19 cellular contexts compared by ENCODE assay signal in the genomic region with DNA sequence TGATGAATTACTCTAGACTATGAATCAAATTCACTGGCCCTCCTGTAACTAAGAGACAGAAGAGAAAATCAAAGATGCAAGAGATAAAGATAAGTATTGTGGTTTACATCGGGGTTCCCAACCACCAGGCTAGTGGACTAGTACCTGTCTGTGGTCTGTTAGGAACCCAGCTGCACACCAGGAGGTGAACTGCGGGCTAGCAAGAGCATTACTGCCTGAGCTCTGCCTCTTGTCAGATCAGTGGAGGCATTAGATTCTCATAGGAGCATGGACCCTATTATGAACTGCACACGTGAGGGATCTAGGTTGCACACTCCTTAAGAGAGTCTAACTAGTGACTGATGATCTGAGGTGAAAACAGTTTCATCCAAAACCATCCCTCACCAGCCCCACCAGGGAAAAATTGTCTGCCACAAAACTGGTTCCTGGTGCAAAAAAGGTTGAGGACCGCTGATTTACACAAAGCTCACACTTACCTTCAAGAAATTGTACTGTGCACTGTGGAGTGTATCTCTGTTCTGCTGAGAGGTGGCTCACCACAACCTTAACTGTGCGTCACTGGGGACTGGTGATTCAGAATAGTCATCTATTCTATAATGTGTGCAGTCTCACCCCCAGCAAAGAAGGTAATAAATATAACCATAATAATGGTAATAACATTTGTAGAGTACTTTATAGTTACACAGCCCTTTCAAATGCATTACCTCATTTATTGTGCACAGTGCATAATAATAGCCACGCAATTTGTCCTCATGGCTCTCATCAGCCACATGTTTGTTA. TPM values are rescaled to one million over a fixed set of nuclear protein-coding genes. Genes with fewer than 3 reads are reported as not detected.
DNase-seq lines count a peak whose midpoint lies in the region; ATAC-seq and TF ChIP-seq lines count a peak whose summit lies in the region.
"Had no signal": no experiment of that assay in that cellular context is flagged by ENCODE, and none has a peak within 500 bp of the region (broad histone marks: within the 10 kb centered on the region; RNA-seq: fewer than 3 reads in every experiment).

No MANE protein-coding gene starts in this region.

- no peak for TF ChIP-seq CTCF in gastrocnemius medialis (IDR thresholded peaks at IDR 0.05 in 4 of 5, conservative IDR thresholded peaks at IDR 0.05 in 1 of 5)
- no peak for TF ChIP-seq CTCF in body of pancreas (IDR thresholded peaks at IDR 0.05)

- POLR2A ChIA-PET in activated naive CD8-positive, alpha-beta T cell treated with anti-CD3 and anti-CD28 coated beads, Interleukin-2, amount 10 ng/mL, durations not matched to agents 7 days and 5 days (lab: Charles Lee): interaction anchor here (0.8 kb wide), 1 partner anchor 8 kb away, joined by 3 read pairs; no protein-coding TSS in a partner anchor

- peaks cover 12% of the 10 kb centered on the region for H3K4me1 Mint-ChIP-seq in activated naive CD8-positive, alpha-beta T cell treated with anti-CD3 and anti-CD28 coated beads, Interleukin-2, amount 10 ng/mL, durations not matched to agents 7 days and 5 days
- peaks cover 21% of the 10 kb centered on the region for H3K4me1 Mint-ChIP-seq in activated naive CD8-positive, alpha-beta T cell treated with anti-CD3 and anti-CD28 coated beads for 36 hours
- H3K4me1 Mint-ChIP-seq in activated naive CD8-positive, alpha-beta T cell treated with anti-CD3 and anti-CD28 coated beads, Interleukin-2, amount 50 U/mL, for 24 hours: peaks cover 40% of the 10 kb centered on the region
- peaks cover 47% of the 10 kb centered on the region for H3K4me1 Mint-ChIP-seq in stimulated activated naive CD8-positive, alpha-beta T cell treated with anti-CD3 and anti-CD28 coated beads, Interleukin-15, amount 100 ng/mL, for 72 hours

- no peaks in the 10 kb centered on the region for H3K4me1 ChIP-seq in gastrocnemius medialis
- H3K4me1 ChIP-seq in body of pancreas: peaks cover 19% of the 10 kb centered on the region

- no peak overlapping the region for H3K4me3 ChIP-seq in gastrocnemius medialis
- no peak overlapping the region for H3K4me3 ChIP-seq in body of pancreas
- H3K4me3 ChIP-seq: coronary artery had no signal

- TF ChIP-seq POLR2A in gastrocnemius medialis (IDR thresholded peaks at IDR 0.05) (no peak), body of pancreas (IDR thresholded peaks at IDR 0.05) (no peak)

- in situ Hi-C loops in gastrocnemius medialis (cut with MboI; ENCODE audit: low sequenced_read_pairs in 4 of 4): no loop called here

- H3K27ac ChIP-seq in gastrocnemius medialis (no peak overlapping the region), body of pancreas (no peak overlapping the region)
- H3K27ac ChIP-seq: coronary artery, RWPE1 had no signal

- DNase-seq in activated naive CD8-positive, alpha-beta T cell treated with anti-CD3 and anti-CD28 coated beads, Interleukin-2, amount 10 ng/mL, durations not matched to agents 7 days and 5 days: no peak
- DNase-seq in activated naive CD8-positive, alpha-beta T cell treated with anti-CD3 and anti-CD28 coated beads for 36 hours: no peak
- DNase-seq in activated naive CD8-positive, alpha-beta T cell treated with anti-CD3 and anti-CD28 coated beads, Interleukin-2, amount 50 U/mL, for 24 hours: no peak
- DNase-seq in stimulated activated naive CD8-positive, alpha-beta T cell treated with anti-CD3 and anti-CD28 coated beads, Interleukin-15, amount 100 ng/mL, for 72 hours: no peak
- no peak for DNase-seq in T-helper 9 cell
- no peak for DNase-seq in gastrocnemius medialis
- DNase-seq in body of pancreas: no peak
- DNase-seq: activated CD4-positive, alpha-beta T cell treated with anti-CD3 and anti-CD28 coated beads for 1 hour; Calu3; H7; NCI-H2029 treated with DMSO at 0.1 percent for 48 hours; stimulated activated CD4-positive, alpha-beta T cell treated with anti-CD3 and anti-CD28 coated beads, Interleukin-4, amount 100 ng/mL, for 1 hour; T-cell had no signal

- H3K27me3 ChIP-seq in gastrocnemius medialis (no peaks in the 10 kb centered on the region), body of pancreas (no peaks in the 10 kb centered on the region)

- intact Hi-C loops in gastrocnemius medialis (cut with DNase I; ENCODE audit: low total_unique reads): no loop called here
- intact Hi-C loops in body of pancreas (cut with DNase I): no loop called here

- H3K27ac Mint-ChIP-seq in activated naive CD8-positive, alpha-beta T cell treated with anti-CD3 and anti-CD28 coated beads, Interleukin-2, amount 10 ng/mL, durations not matched to agents 7 days and 5 days: peak overlapping the region; percentile 34
- H3K27ac Mint-ChIP-seq in activated naive CD8-positive, alpha-beta T cell treated with anti-CD3 and anti-CD28 coated beads for 36 hours: no peak overlapping the region
- H3K27ac Mint-ChIP-seq in activated naive CD8-positive, alpha-beta T cell treated with anti-CD3 and anti-CD28 coated beads, Interleukin-2, amount 50 U/mL, for 24 hours: no peak overlapping the region
- no peak overlapping the region for H3K27ac Mint-ChIP-seq in stimulated activated naive CD8-positive, alpha-beta T cell treated with anti-CD3 and anti-CD28 coated beads, Interleukin-15, amount 100 ng/mL, for 72 hours
- H3K27ac Mint-ChIP-seq: memory B cell, type B pancreatic cell had no signal

- ATAC-seq in activated naive CD8-positive, alpha-beta T cell treated with anti-CD3 and anti-CD28 coated beads, Interleukin-2, amount 10 ng/mL, durations not matched to agents 7 days and 5 days (ENCODE audit: low read depth): peak; percentile 60
- ATAC-seq in HG03378 (IDR thresholded peaks at IDR 0.05; ENCODE audit: unreplicated experiment) (peak; percentile 70), gastrocnemius medialis (no peak), body of pancreas (no peak)
- ATAC-seq in activated naive CD8-positive, alpha-beta T cell treated with anti-CD3 and anti-CD28 coated beads, Interleukin-2, amount 50 U/mL, for 24 hours: peak; percentile 88
- ATAC-seq in stimulated activated naive CD8-positive, alpha-beta T cell treated with anti-CD3 and anti-CD28 coated beads, Interleukin-15, amount 100 ng/mL, for 72 hours: peak; percentile 90
- ATAC-seq: sciatic nerve had no signal

- no peaks in the 10 kb centered on the region for H3K9me3 ChIP-seq in gastrocnemius medialis
- H3K9me3 ChIP-seq in body of pancreas: no peaks in the 10 kb centered on the region

- no peak overlapping the region for H3K4me3 Mint-ChIP-seq in activated naive CD8-positive, alpha-beta T cell treated with anti-CD3 and anti-CD28 coated beads, Interleukin-2, amount 10 ng/mL, durations not matched to agents 7 days and 5 days
- H3K4me3 Mint-ChIP-seq in activated naive CD8-positive, alpha-beta T cell treated with anti-CD3 and anti-CD28 coated beads for 36 hours: no peak overlapping the region
- H3K4me3 Mint-ChIP-seq in activated naive CD8-positive, alpha-beta T cell treated with anti-CD3 and anti-CD28 coated beads, Interleukin-2, amount 50 U/mL, for 24 hours: no peak overlapping the region
- no peak overlapping the region for H3K4me3 Mint-ChIP-seq in stimulated activated naive CD8-positive, alpha-beta T cell treated with anti-CD3 and anti-CD28 coated beads, Interleukin-15, amount 100 ng/mL, for 72 hours
- H3K4me3 Mint-ChIP-seq: memory B cell, T-cell, type B pancreatic cell had no signal

- no peaks in the 10 kb centered on the region for H3K36me3 ChIP-seq in gastrocnemius medialis
- no peaks in the 10 kb centered on the region for H3K36me3 ChIP-seq in body of pancreas (replicated peaks in 1 of 2; ENCODE audit: insufficient read depth in 1 of 2, low read depth in 2 of 2)

- H3K27me3 Mint-ChIP-seq in activated naive CD8-positive, alpha-beta T cell treated with anti-CD3 and anti-CD28 coated beads, Interleukin-2, amount 10 ng/mL, durations not matched to agents 7 days and 5 days: no peaks in the 10 kb centered on the region
- H3K27me3 Mint-ChIP-seq in activated naive CD8-positive, alpha-beta T cell treated with anti-CD3 and anti-CD28 coated beads for 36 hours: no peaks in the 10 kb centered on the region
- no peaks in the 10 kb centered on the region for H3K27me3 Mint-ChIP-seq in activated naive CD8-positive, alpha-beta T cell treated with anti-CD3 and anti-CD28 coated beads, Interleukin-2, amount 50 U/mL, for 24 hours
- H3K27me3 Mint-ChIP-seq in stimulated activated naive CD8-positive, alpha-beta T cell treated with anti-CD3 and anti-CD28 coated beads, Interleukin-15, amount 100 ng/mL, for 72 hours: no peaks in the 10 kb centered on the region
- H3K27me3 Mint-ChIP-seq: memory B cell, T-cell, type B pancreatic cell had no signal

- H3K9me3 Mint-ChIP-seq in activated naive CD8-positive, alpha-beta T cell treated with anti-CD3 and anti-CD28 coated beads, Interleukin-2, amount 10 ng/mL, durations not matched to agents 7 days and 5 days: peaks cover 9% of the 10 kb centered on the region
- peaks cover 7% of the 10 kb centered on the region for H3K9me3 Mint-ChIP-seq in activated naive CD8-positive, alpha-beta T cell treated with anti-CD3 and anti-CD28 coated beads for 36 hours
- H3K9me3 Mint-ChIP-seq in activated naive CD8-positive, alpha-beta T cell treated with anti-CD3 and anti-CD28 coated beads, Interleukin-2, amount 50 U/mL, for 24 hours: peaks cover 12% of the 10 kb centered on the region
- peaks cover 5 to 8% of the 10 kb centered on the region in 2 donors for H3K9me3 Mint-ChIP-seq in stimulated activated naive CD8-positive, alpha-beta T cell treated with anti-CD3 and anti-CD28 coated beads, Interleukin-15, amount 100 ng/mL, for 72 hours
- H3K9me3 Mint-ChIP-seq: type B pancreatic cell had no signal

- peaks cover 10% of the 10 kb centered on the region for H3K36me3 Mint-ChIP-seq in activated naive CD8-positive, alpha-beta T cell treated with anti-CD3 and anti-CD28 coated beads, Interleukin-2, amount 10 ng/mL, durations not matched to agents 7 days and 5 days
- H3K36me3 Mint-ChIP-seq in activated naive CD8-positive, alpha-beta T cell treated with anti-CD3 and anti-CD28 coated beads for 36 hours: peaks cover 11% of the 10 kb centered on the region
- H3K36me3 Mint-ChIP-seq in activated naive CD8-positive, alpha-beta T cell treated with anti-CD3 and anti-CD28 coated beads, Interleukin-2, amount 50 U/mL, for 24 hours (ENCODE audit: low read depth): peaks cover 8% of the 10 kb centered on the region
- H3K36me3 Mint-ChIP-seq: T-cell, type B pancreatic cell had no signal

- WGBS in body of pancreas, 2 donors: 86 to 92% methylated on average over 6 of the region's 6 CpGs

RNA-seq across cellular contexts. Expression of gene DUSP10, which starts 59.1 kb away (rescaled TPM):
- 10 to 100 TPM; 14.8 to 15.7 TPM for total RNA-seq in activated naive CD8-positive, alpha-beta T cell treated with anti-CD3 and anti-CD28 coated beads, Interleukin-2, amount 10 ng/mL, durations not matched to agents 7 days and 5 days
- 10 to 100 TPM; 32.7 to 33.0 TPM for total RNA-seq in activated naive CD8-positive, alpha-beta T cell treated with anti-CD3 and anti-CD28 coated beads for 36 hours
- total RNA-seq in gastrocnemius medialis (1 to 10 TPM; 2.9 to 7.0 (median 5.9) TPM), body of pancreas (10 to 100 TPM in 1 of 2 donors, 1 to 10 TPM in 1; 5.4 to 12.2 TPM)

Comparison
In these comparisons a context has a peak if more than half of its experiments do, and no peak if none do; other contexts are left out.
1. ATAC-seq: peak in activated naive CD8-positive, alpha-beta T cell treated with anti-CD3 and anti-CD28 coated beads, Interleukin-2, amount 10 ng/mL, durations not matched to agents 7 days and 5 days (single experiment), HG03378 (single experiment), activated naive CD8-positive, alpha-beta T cell treated with anti-CD3 and anti-CD28 coated beads, Interleukin-2, amount 50 U/mL, for 24 hours (single experiment) and stimulated activated naive CD8-positive, alpha-beta T cell treated with anti-CD3 and anti-CD28 coated beads, Interleukin-15, amount 100 ng/mL, for 72 hours (single experiment); none in gastrocnemius medialis (0 of 2) and body of pancreas (single experiment).